21 cellular contexts compared by ENCODE assay signal in genomic region chr11:68939583-68940555, GRCh38. TPM values are rescaled to one million over a fixed set of nuclear protein-coding genes. Genes with fewer than 3 reads are reported as not detected.
"Had no signal": no experiment of that assay in that cellular context is flagged by ENCODE, and none has a peak within 500 bp of the region (broad histone marks: within the 10 kb centered on the region; RNA-seq: fewer than 3 reads in every experiment).

No MANE protein-coding gene starts in this region.

- H3K4me1 ChIP-seq: lower lobe of right lung, prostate gland, right lobe of liver had no signal

- H3K4me2 ChIP-seq: hepatocyte had no signal

- DNase-seq: activated CD4-positive, alpha-beta memory T cell treated with anti-CD3 and anti-CD28 coated beads for 36 hours; activated gamma-delta T cell treated with Interleukin-2 at 50 U/mL for 16 hours; activated naive CD8-positive, alpha-beta T cell treated with anti-CD3 and anti-CD28 coated beads, Interleukin-2, amount 10 ng/mL, durations not matched to agents 7 days and 5 days; activated T-cell treated with anti-CD3 and anti-CD28 coated beads, Interleukin-2, amount 50 U/mL, for 4 hours; anterior cingulate cortex; lower lobe of right lung; midbrain; naive thymus-derived CD4-positive, alpha-beta T cell; occipital lobe; stimulated activated CD8-positive, alpha-beta memory T cell treated with anti-CD3 and anti-CD28 coated beads, Interleukin-4, amount 100 ng/mL, for 48 hours; stimulated activated naive CD8-positive, alpha-beta T cell treated with anti-CD3 and anti-CD28 coated beads, Interleukin-15, Interleukin-2, amounts not matched to agents 100 U/mL and 50 U/mL, for 24 hours; T-helper 9 cell; testis had no signal

- H3K4me3 ChIP-seq: hepatocyte, lower lobe of right lung, prostate gland, right lobe of liver, testis had no signal

- H3K79me2 ChIP-seq: hepatocyte had no signal

- H3K9me3 ChIP-seq: lower lobe of right lung, prostate gland, right lobe of liver, testis had no signal

- ATAC-seq: activated T-cell treated with anti-CD3 and anti-CD28 coated beads, Interleukin-2, amount 50 U/mL, for 4 hours; lower lobe of right lung; naive thymus-derived CD4-positive, alpha-beta T cell; right lobe of liver; stimulated activated naive CD8-positive, alpha-beta T cell treated with anti-CD3 and anti-CD28 coated beads, Interleukin-15, Interleukin-2, amounts not matched to agents 100 U/mL and 50 U/mL, for 24 hours had no signal

- H2AFZ ChIP-seq: hepatocyte had no signal

- H3K27me3 ChIP-seq: hepatocyte, right lobe of liver, testis had no signal

- H3K27ac ChIP-seq: hepatocyte, lower lobe of right lung, prostate gland, right lobe of liver, testis, VCaP had no signal

RNA-seq across cellular contexts. Expression of gene MRGPRD, which starts 40.9 kb away (rescaled TPM):
- total RNA-seq: activated CD4-positive, alpha-beta memory T cell treated with anti-CD3 and anti-CD28 coated beads for 36 hours; activated naive CD8-positive, alpha-beta T cell treated with anti-CD3 and anti-CD28 coated beads, Interleukin-2, amount 10 ng/mL, durations not matched to agents 7 days and 5 days; activated T-cell treated with anti-CD3 and anti-CD28 coated beads, Interleukin-2, amount 50 U/mL, for 4 hours; bronchial epithelial cell; fibroblast of lung; frontal cortex; hepatocyte; kidney epithelial cell; lower lobe of right lung; naive thymus-derived CD4-positive, alpha-beta T cell; occipital lobe; prostate gland; right lobe of liver; testis had no signal
- polyA plus RNA-seq: fibroblast of lung, hepatocyte had no signal
